Comparison of ENCODE assay signal across 1 cellular context in the genomic region with DNA sequence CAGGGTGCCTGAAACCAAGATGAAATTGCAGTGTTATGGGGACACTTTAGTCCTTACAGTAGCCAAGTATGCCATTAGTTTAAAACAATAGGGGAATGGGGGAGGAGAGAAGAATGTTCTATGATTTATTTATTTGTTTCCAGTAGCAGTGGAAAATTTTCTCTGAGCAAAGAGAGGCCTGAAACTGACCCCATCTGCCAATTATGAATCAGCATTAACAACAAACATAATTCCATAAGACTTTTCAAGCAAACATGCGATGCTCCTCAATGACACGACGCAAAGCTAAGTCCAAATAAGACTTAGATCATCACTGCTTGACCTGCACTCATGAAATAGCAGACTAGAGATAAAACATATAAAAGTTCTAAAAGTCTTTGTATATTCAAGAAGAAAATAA.
TF ChIP-seq lines count a peak whose summit lies in the region.

No MANE protein-coding gene starts in this region.

TF ChIP-seq in WTC11, 78 proteins besides CTCF, POLR2A, EP300 and RAD21 (continued from another document):
- TF ChIP-seq CDX4 (CRISPR knock-in tag; IDR thresholded peaks at IDR 0.05; ENCODE audit: borderline replicate concordance), result no peak
- TF ChIP-seq, protein P1, sequence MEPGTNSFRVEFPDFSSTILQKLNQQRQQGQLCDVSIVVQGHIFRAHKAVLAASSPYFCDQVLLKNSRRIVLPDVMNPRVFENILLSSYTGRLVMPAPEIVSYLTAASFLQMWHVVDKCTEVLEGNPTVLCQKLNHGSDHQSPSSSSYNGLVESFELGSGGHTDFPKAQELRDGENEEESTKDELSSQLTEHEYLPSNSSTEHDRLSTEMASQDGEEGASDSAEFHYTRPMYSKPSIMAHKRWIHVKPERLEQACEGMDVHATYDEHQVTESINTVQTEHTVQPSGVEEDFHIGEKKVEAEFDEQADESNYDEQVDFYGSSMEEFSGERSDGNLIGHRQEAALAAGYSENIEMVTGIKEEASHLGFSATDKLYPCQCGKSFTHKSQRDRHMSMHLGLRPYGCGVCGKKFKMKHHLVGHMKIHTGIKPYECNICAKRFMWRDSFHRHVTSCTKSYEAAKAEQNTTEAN (CRISPR knock-in tag; IDR thresholded peaks at IDR 0.05), result no peak
- TF ChIP-seq, protein P2, sequence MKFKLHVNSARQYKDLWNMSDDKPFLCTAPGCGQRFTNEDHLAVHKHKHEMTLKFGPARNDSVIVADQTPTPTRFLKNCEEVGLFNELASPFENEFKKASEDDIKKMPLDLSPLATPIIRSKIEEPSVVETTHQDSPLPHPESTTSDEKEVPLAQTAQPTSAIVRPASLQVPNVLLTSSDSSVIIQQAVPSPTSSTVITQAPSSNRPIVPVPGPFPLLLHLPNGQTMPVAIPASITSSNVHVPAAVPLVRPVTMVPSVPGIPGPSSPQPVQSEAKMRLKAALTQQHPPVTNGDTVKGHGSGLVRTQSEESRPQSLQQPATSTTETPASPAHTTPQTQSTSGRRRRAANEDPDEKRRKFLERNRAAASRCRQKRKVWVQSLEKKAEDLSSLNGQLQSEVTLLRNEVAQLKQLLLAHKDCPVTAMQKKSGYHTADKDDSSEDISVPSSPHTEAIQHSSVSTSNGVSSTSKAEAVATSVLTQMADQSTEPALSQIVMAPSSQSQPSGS (CRISPR knock-in tag; IDR thresholded peaks at IDR 0.05; ENCODE audit: borderline replicate concordance, low read depth), result no peak
- TF ChIP-seq PREB (CRISPR knock-in tag; IDR thresholded peaks at IDR 0.05; ENCODE audit: borderline replicate concordance), result no peak
- TF ChIP-seq, protein P3, sequence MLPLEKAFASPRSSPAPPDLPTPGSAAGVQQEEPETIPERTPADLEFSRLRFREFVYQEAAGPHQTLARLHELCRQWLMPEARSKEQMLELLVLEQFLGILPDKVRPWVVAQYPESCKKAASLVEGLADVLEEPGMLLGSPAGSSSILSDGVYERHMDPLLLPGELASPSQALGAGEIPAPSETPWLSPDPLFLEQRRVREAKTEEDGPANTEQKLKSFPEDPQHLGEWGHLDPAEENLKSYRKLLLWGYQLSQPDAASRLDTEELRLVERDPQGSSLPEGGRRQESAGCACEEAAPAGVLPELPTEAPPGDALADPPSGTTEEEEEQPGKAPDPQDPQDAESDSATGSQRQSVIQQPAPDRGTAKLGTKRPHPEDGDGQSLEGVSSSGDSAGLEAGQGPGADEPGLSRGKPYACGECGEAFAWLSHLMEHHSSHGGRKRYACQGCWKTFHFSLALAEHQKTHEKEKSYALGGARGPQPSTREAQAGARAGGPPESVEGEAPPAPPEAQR (CRISPR knock-in tag; IDR thresholded peaks at IDR 0.05), result no peak
- TF ChIP-seq, protein P4, sequence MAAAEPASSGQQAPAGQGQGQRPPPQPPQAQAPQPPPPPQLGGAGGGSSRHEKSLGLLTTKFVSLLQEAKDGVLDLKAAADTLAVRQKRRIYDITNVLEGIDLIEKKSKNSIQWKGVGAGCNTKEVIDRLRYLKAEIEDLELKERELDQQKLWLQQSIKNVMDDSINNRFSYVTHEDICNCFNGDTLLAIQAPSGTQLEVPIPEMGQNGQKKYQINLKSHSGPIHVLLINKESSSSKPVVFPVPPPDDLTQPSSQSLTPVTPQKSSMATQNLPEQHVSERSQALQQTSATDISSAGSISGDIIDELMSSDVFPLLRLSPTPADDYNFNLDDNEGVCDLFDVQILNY (CRISPR knock-in tag; IDR thresholded peaks at IDR 0.05), result no peak
- TF ChIP-seq FOXJ3 (CRISPR knock-in tag; IDR thresholded peaks at IDR 0.05; ENCODE audit: borderline replicate concordance), result no peak
